ENCODE assay signal across 8 cellular contexts in genomic region chr1:33347650-33347992, GRCh38. TPM values are rescaled to one million over a fixed set of nuclear protein-coding genes. Genes with fewer than 3 reads are reported as not detected.
DNase-seq lines count a peak whose midpoint lies in the region; ATAC-seq lines count a peak whose summit lies in the region.

No MANE protein-coding gene starts in this region.

- H3K36me3 Mint-ChIP-seq in activated CD4-positive, alpha-beta T cell treated with anti-CD3 and anti-CD28 coated beads, Interleukin-2, amount 10 ng/mL, durations not matched to agents 24 days and 14 days (ENCODE audit: low read depth) = peaks cover 35% of the 10 kb centered on the region
- H3K36me3 Mint-ChIP-seq in immature natural killer cell = no peaks in the 10 kb centered on the region

- no peaks in the 10 kb centered on the region for H3K9me3 Mint-ChIP-seq in activated CD4-positive, alpha-beta T cell treated with anti-CD3 and anti-CD28 coated beads, Interleukin-2, amount 10 ng/mL, durations not matched to agents 24 days and 14 days
- H3K9me3 Mint-ChIP-seq in immature natural killer cell = no peaks in the 10 kb centered on the region

- H3K9ac ChIP-seq in adipocyte (ENCODE audit: low read length) (peak overlapping the region; percentile 91), subcutaneous abdominal adipose tissue (ENCODE audit: low read length in 5 of 5) (peak overlapping the region in 4 of 5 donors; percentile 53 to 87 (median 71))

- no peak for DNase-seq in activated CD4-positive, alpha-beta T cell treated with anti-CD3 and anti-CD28 coated beads, Interleukin-2, amount 10 ng/mL, durations not matched to agents 24 days and 14 days
- DNase-seq in activated CD4-positive, alpha-beta T cell treated with anti-CD3 and anti-CD28 coated beads for 48 hours = no peak
- peak; percentile 58 for DNase-seq in adipocyte (ENCODE audit: low read depth)
- no peak for DNase-seq in immature natural killer cell

- no peaks in the 10 kb centered on the region for H3K9me3 ChIP-seq in adipocyte (ENCODE audit: control insufficient read depth, low read length)
- no peaks in the 10 kb centered on the region for H3K9me3 ChIP-seq in subcutaneous abdominal adipose tissue (ENCODE audit: control insufficient read depth in 5 of 5, low read length in 5 of 5)

- peak overlapping the region; percentile 26 for H3K27ac Mint-ChIP-seq in activated CD4-positive, alpha-beta T cell treated with anti-CD3 and anti-CD28 coated beads, Interleukin-2, amount 10 ng/mL, durations not matched to agents 24 days and 14 days
- peak overlapping the region in 2 of 6 donors; percentile 24 to 68 for H3K27ac Mint-ChIP-seq in immature natural killer cell

- H3K4me1 ChIP-seq in adipocyte (ENCODE audit: control insufficient read depth, insufficient read depth, low read length) (peaks cover 63% of the 10 kb centered on the region), subcutaneous abdominal adipose tissue (ENCODE audit: control insufficient read depth in 5 of 5, insufficient read depth in 5 of 5, low read length in 5 of 5) (peaks cover 9 to 73% (median 57%) of the 10 kb centered on the region in 5 donors)

- intact Hi-C loops in activated CD4-positive, alpha-beta T cell treated with anti-CD3 and anti-CD28 coated beads, Interleukin-2, amount 10 ng/mL, durations not matched to agents 24 days and 14 days (cut with micrococcal nuclease) = no loop called here

- H3K36me3 ChIP-seq in adipocyte (ENCODE audit: control insufficient read depth, insufficient read depth, low read length, severe bottlenecking) = peaks cover 18% of the 10 kb centered on the region
- peaks cover 0 to 8% (median 0%) of the 10 kb centered on the region in 5 donors for H3K36me3 ChIP-seq in subcutaneous abdominal adipose tissue (ENCODE audit: control insufficient read depth in 5 of 5, insufficient read depth in 5 of 5, low read length in 5 of 5)

- peak overlapping the region; percentile 90 for H3K4me3 ChIP-seq in adipocyte (ENCODE audit: low read length)
- peak overlapping the region; percentile 80 to 94 (median 85) for H3K4me3 ChIP-seq in subcutaneous abdominal adipose tissue (ENCODE audit: low read depth in 1 of 5, low read length in 5 of 5)

- H3K27me3 Mint-ChIP-seq in activated CD4-positive, alpha-beta T cell treated with anti-CD3 and anti-CD28 coated beads, Interleukin-2, amount 10 ng/mL, durations not matched to agents 24 days and 14 days = peaks cover 2% of the 10 kb centered on the region
- H3K27me3 Mint-ChIP-seq in immature natural killer cell (ENCODE audit: low read depth in 3 of 3) = peaks cover 2 to 8% (median 2%) of the 10 kb centered on the region in 3 donors

- H3K4me1 Mint-ChIP-seq in activated CD4-positive, alpha-beta T cell treated with anti-CD3 and anti-CD28 coated beads, Interleukin-2, amount 10 ng/mL, durations not matched to agents 24 days and 14 days = peaks cover 43% of the 10 kb centered on the region
- H3K4me1 Mint-ChIP-seq in immature natural killer cell = peaks cover 51 to 63% of the 10 kb centered on the region in 2 donors

- H3K4me3 Mint-ChIP-seq in activated CD4-positive, alpha-beta T cell treated with anti-CD3 and anti-CD28 coated beads, Interleukin-2, amount 10 ng/mL, durations not matched to agents 24 days and 14 days = peak overlapping the region; percentile 86
- peak overlapping the region; percentile 22 to 97 (median 82) for H3K4me3 Mint-ChIP-seq in immature natural killer cell

- H3K27ac ChIP-seq in subcutaneous abdominal adipose tissue (ENCODE audit: low read depth, low read length) = peak overlapping the region; percentile 87

- ATAC-seq in HG03521 (IDR thresholded peaks at IDR 0.05; ENCODE audit: unreplicated experiment) (no peak), HG03280 (IDR thresholded peaks at IDR 0.05; ENCODE audit: unreplicated experiment) (no peak), GM18519 (IDR thresholded peaks at IDR 0.05; ENCODE audit: low FRiP score, unreplicated experiment) (no peak)

- H3K27me3 ChIP-seq in adipocyte (replicated peaks; ENCODE audit: control insufficient read depth, insufficient read depth, low read length) = no peaks in the 10 kb centered on the region
- no peaks in the 10 kb centered on the region for H3K27me3 ChIP-seq in subcutaneous abdominal adipose tissue (ENCODE audit: control insufficient read depth in 5 of 5, insufficient read depth in 4 of 5, low read length in 5 of 5)

RNA-seq across cellular contexts. Expression of gene A3GALT2, which starts 26.7 kb away (rescaled TPM):
- not detected in 2 replicates for total RNA-seq in activated CD4-positive, alpha-beta T cell treated with anti-CD3 and anti-CD28 coated beads, Interleukin-2, amount 10 ng/mL, durations not matched to agents 24 days and 14 days
- not detected for polyA plus RNA-seq in immature natural killer cell
